9 cellular contexts compared by ENCODE assay signal in genomic region chr5:149448831-149449714, GRCh38.
DNase-seq lines count a peak whose midpoint lies in the region; ATAC-seq and TF ChIP-seq lines count a peak whose summit lies in the region.
"Had no signal": no experiment of that assay in that cellular context is flagged by ENCODE, and none has a peak within 500 bp of the region (broad histone marks: within the 10 kb centered on the region; RNA-seq: fewer than 3 reads in every experiment).

No MANE protein-coding gene starts in this region.

- DNase-seq in NCI-H146 (lab: John Stamatoyannopoulos, UW) (peak; percentile 37), NCI-H146 treated with DMSO at 0.1 percent for 48 hours (lab: John Stamatoyannopoulos, UW; ENCODE audit: unreplicated experiment) (no peak), Panc1 (ENCODE audit: low read depth, low spot score) (no peak), fibroblast of peridontal ligament (ENCODE audit: extremely low read depth) (peak; percentile 35), spleen (no peak)
- DNase-seq in activated naive CD8-positive, alpha-beta T cell treated with anti-CD3 and anti-CD28 coated beads for 36 hours, result no peak
- DNase-seq in activated T-cell treated with anti-CD3 and anti-CD28 coated beads, Interleukin-2, amount 50 U/mL, for 72 hours, result no peak

- no peaks in the 10 kb centered on the region for H3K9me3 Mint-ChIP-seq in activated naive CD8-positive, alpha-beta T cell treated with anti-CD3 and anti-CD28 coated beads for 36 hours
- peaks cover 0 to 2% of the 10 kb centered on the region in 2 donors for H3K9me3 Mint-ChIP-seq in activated T-cell treated with anti-CD3 and anti-CD28 coated beads, Interleukin-2, amount 50 U/mL, for 72 hours

- H3K27me3 ChIP-seq in Panc1 (ENCODE audit: control insufficient read depth, insufficient read depth, low read length) (no peaks in the 10 kb centered on the region), spleen (replicated peaks in 1 of 7) (no peaks in the 10 kb centered on the region)

- H3K9me3 ChIP-seq in Panc1 (ENCODE audit: control insufficient read depth, insufficient read depth, low read depth, low read length) (peaks cover 3% of the 10 kb centered on the region; the same call in 1 of the 2 replicates), spleen (peaks cover 0 to 5% (median 0%) of the 10 kb centered on the region in 8 donors)

- H3K27ac ChIP-seq in Panc1 (ENCODE audit: low read length) (peak overlapping the region; percentile 76), spleen (peak overlapping the region in 5 of 8 donors; percentile 78 to 91 (median 84))
- H3K27ac ChIP-seq: SK-N-MC had no signal

- POLR2A ChIA-PET in Panc1 (lab: Charles Lee), result no interaction called here

- H3K27me3 Mint-ChIP-seq in activated naive CD8-positive, alpha-beta T cell treated with anti-CD3 and anti-CD28 coated beads for 36 hours, result no peaks in the 10 kb centered on the region
- no peaks in the 10 kb centered on the region for H3K27me3 Mint-ChIP-seq in activated T-cell treated with anti-CD3 and anti-CD28 coated beads, Interleukin-2, amount 50 U/mL, for 72 hours (ENCODE audit: low read depth)

- peak; percentile 83; the same call in 1 of the 2 replicates for TF ChIP-seq CTCF in Panc1 (IDR thresholded peaks at IDR 0.05)
- TF ChIP-seq CTCF in spleen (IDR thresholded peaks at IDR 0.05 in 8 of 11, conservative IDR thresholded peaks at IDR 0.05 in 3 of 11), result peak in 6 of 11 experiments; percentile 8 to 31 (median 15)

- WGBS in spleen, 5 donors, result 80 to 86% (median 81%) methylated on average over 7 of the region's 7 CpGs

- H3K4me1 ChIP-seq in Panc1 (ENCODE audit: control insufficient read depth, insufficient read depth, low read length) (peaks cover 55% of the 10 kb centered on the region), spleen (peaks cover 19 to 44% (median 30%) of the 10 kb centered on the region in 6 donors)

- H3K4me3 Mint-ChIP-seq in activated naive CD8-positive, alpha-beta T cell treated with anti-CD3 and anti-CD28 coated beads for 36 hours, result no peak overlapping the region
- no peak overlapping the region for H3K4me3 Mint-ChIP-seq in activated T-cell treated with anti-CD3 and anti-CD28 coated beads, Interleukin-2, amount 50 U/mL, for 72 hours

- in situ Hi-C loops in Panc1 (cut with HindIII; ENCODE audit: low pct_unique_long_range_greater_than_20kb, low sequenced_read_pairs), result no loop called here

- BruUV-seq in Panc1 (replicated peaks; lab: Mats Ljungman, UMichigan), result no TSS peak

- H3K36me3 ChIP-seq in Panc1 (ENCODE audit: control insufficient read depth, insufficient read depth, low read length) (no peaks in the 10 kb centered on the region), spleen (no peaks in the 10 kb centered on the region)

- ATAC-seq in Panc1, result no peak
- no peak for ATAC-seq in activated T-cell treated with anti-CD3 and anti-CD28 coated beads, Interleukin-2, amount 50 U/mL, for 72 hours (replicated peaks in 1 of 2)
- ATAC-seq in HG03520 (IDR thresholded peaks at IDR 0.05; ENCODE audit: unreplicated experiment), result no peak

- intact Hi-C loops in Panc1 (cut with micrococcal nuclease; ENCODE audit: unreplicated experiment), result loop anchor here (5.0 kb wide), 1 partner anchor 38 kb away; no protein-coding TSS in a partner anchor
- intact Hi-C loops in spleen (cut with DNase I; ENCODE audit: low total_unique reads), result no loop called here

- CTCF ChIA-PET in Panc1 (lab: Charles Lee), result interaction anchor here (0.7 to 0.9 kb wide), 2 partner anchors 102 to 350 kb away, joined by 3 read pairs; partner anchors contain the start of gene CSNK1A1

- H3K36me3 Mint-ChIP-seq in activated naive CD8-positive, alpha-beta T cell treated with anti-CD3 and anti-CD28 coated beads for 36 hours, result no peaks in the 10 kb centered on the region
- no peaks in the 10 kb centered on the region for H3K36me3 Mint-ChIP-seq in activated T-cell treated with anti-CD3 and anti-CD28 coated beads, Interleukin-2, amount 50 U/mL, for 72 hours (ENCODE audit: insufficient read depth in 2 of 2)

- peaks cover 3% of the 10 kb centered on the region for H3K4me1 Mint-ChIP-seq in activated naive CD8-positive, alpha-beta T cell treated with anti-CD3 and anti-CD28 coated beads for 36 hours
- H3K4me1 Mint-ChIP-seq in activated T-cell treated with anti-CD3 and anti-CD28 coated beads, Interleukin-2, amount 50 U/mL, for 72 hours (ENCODE audit: low read depth), result no peaks in the 10 kb centered on the region

- H3K27ac Mint-ChIP-seq in activated naive CD8-positive, alpha-beta T cell treated with anti-CD3 and anti-CD28 coated beads for 36 hours, result no peak overlapping the region
- no peak overlapping the region for H3K27ac Mint-ChIP-seq in activated T-cell treated with anti-CD3 and anti-CD28 coated beads, Interleukin-2, amount 50 U/mL, for 72 hours

- H3K4me3 ChIP-seq in Panc1 (ENCODE audit: low read depth in 2 of 2, low read length in 2 of 2) (no peak overlapping the region), spleen (no peak overlapping the region)
- H3K4me3 ChIP-seq: SK-N-MC had no signal

- no peak for TF ChIP-seq POLR2A in spleen (IDR thresholded peaks at IDR 0.05)

Comparison
In these comparisons a context has a peak if more than half of its experiments do, and no peak if none do; other contexts are left out.
1. DNase-seq: peak in NCI-H146 (single experiment) and fibroblast of peridontal ligament (single experiment); none in NCI-H146 treated with DMSO at 0.1 percent for 48 hours (single experiment), Panc1 (single experiment), spleen (single experiment), activated naive CD8-positive, alpha-beta T cell treated with anti-CD3 and anti-CD28 coated beads for 36 hours (single experiment) and activated T-cell treated with anti-CD3 and anti-CD28 coated beads, Interleukin-2, amount 50 U/mL, for 72 hours (0 of 2).